In genomic region chr9:133342083-133342406, GRCh38 we compare ENCODE assay signal across 13 cellular contexts. TPM values are rescaled to one million over a fixed set of nuclear protein-coding genes. Genes with fewer than 3 reads are reported as not detected.
DNase-seq lines count a peak whose midpoint lies in the region; TF ChIP-seq lines count a peak whose summit lies in the region.
"Had no signal": no experiment of that assay in that cellular context is flagged by ENCODE, and none has a peak within 500 bp of the region (broad histone marks: within the 10 kb centered on the region; RNA-seq: fewer than 3 reads in every experiment).

No MANE protein-coding gene starts in this region.

- H3K9me2 ChIP-seq in OCI-LY1 (ENCODE audit: low read depth, low read length), result no peaks in the 10 kb centered on the region

- peaks cover 27% of the 10 kb centered on the region for H3K4me1 ChIP-seq in OCI-LY1 (ENCODE audit: insufficient read depth, low read length, severe bottlenecking)
- H3K4me1 ChIP-seq in spleen, result peaks cover 25 to 89% (median 55%) of the 10 kb centered on the region in 6 donors
- peaks cover 14% of the 10 kb centered on the region for H3K4me1 ChIP-seq in SJCRH30

- no peaks in the 10 kb centered on the region for H3K27me3 ChIP-seq in OCI-LY1 (ENCODE audit: insufficient read depth, low read length)
- H3K27me3 ChIP-seq in spleen (replicated peaks in 1 of 7), result no peaks in the 10 kb centered on the region
- H3K27me3 ChIP-seq in SJCRH30, result no peaks in the 10 kb centered on the region
- H3K27me3 ChIP-seq: left lung had no signal

- no peak overlapping the region for H3K27ac ChIP-seq in OCI-LY1 (ENCODE audit: low read depth, low read length, poor library complexity, severe bottlenecking)
- peak overlapping the region; percentile 19 to 86 (median 78) for H3K27ac ChIP-seq in spleen
- H3K27ac ChIP-seq in SJCRH30, result no peak overlapping the region

- no peaks in the 10 kb centered on the region for H3K9me3 Mint-ChIP-seq in activated naive CD4-positive, alpha-beta T cell treated with anti-CD3 and anti-CD28 coated beads, Interleukin-2, amount 10 ng/mL, durations not matched to agents 7 days and 5 days
- no peaks in the 10 kb centered on the region for H3K9me3 Mint-ChIP-seq in activated naive CD4-positive, alpha-beta T cell treated with anti-CD3 and anti-CD28 coated beads for 36 hours

- CTCF ChIA-PET in activated naive CD4-positive, alpha-beta T cell treated with anti-CD3 and anti-CD28 coated beads, Interleukin-2, amount 10 ng/mL, durations not matched to agents 7 days and 5 days (lab: Charles Lee), result interaction anchor here (0.7 to 2.2 kb wide), 6 partner anchors 9 to 144 kb away, joined by 3 to 10 read pairs (median 4); partner anchors contain the start of gene SURF1
- CTCF ChIA-PET in activated naive CD4-positive, alpha-beta T cell treated with anti-CD3 and anti-CD28 coated beads for 36 hours (lab: Charles Lee), result interaction anchor here (0.9 to 1.6 kb wide), 2 partner anchors 10 to 14 kb away, joined by 3 to 5 read pairs; partner anchors contain the start of genes SURF1 and SURF2

- H3K9me3 ChIP-seq in OCI-LY1 (ENCODE audit: low read length) (no peaks in the 10 kb centered on the region), spleen (no peaks in the 10 kb centered on the region), SJCRH30 (replicated peaks) (no peaks in the 10 kb centered on the region)
- H3K9me3 ChIP-seq: left lung had no signal

- H3F3A ChIP-seq in OCI-LY1 (ENCODE audit: insufficient read depth, low read length), result no peaks in the 10 kb centered on the region

- H3K4me3 Mint-ChIP-seq in activated naive CD4-positive, alpha-beta T cell treated with anti-CD3 and anti-CD28 coated beads, Interleukin-2, amount 10 ng/mL, durations not matched to agents 7 days and 5 days, result no peak overlapping the region
- H3K4me3 Mint-ChIP-seq in activated naive CD4-positive, alpha-beta T cell treated with anti-CD3 and anti-CD28 coated beads for 36 hours, result no peak overlapping the region

- H3K79me2 ChIP-seq in OCI-LY1 (ENCODE audit: insufficient read depth, low read length), result no peaks in the 10 kb centered on the region

- H3K36me3 ChIP-seq in OCI-LY1 (ENCODE audit: insufficient read depth, low read length) (peaks cover 75% of the 10 kb centered on the region), spleen (peaks cover 0 to 80% (median 55%) of the 10 kb centered on the region in 6 donors), SJCRH30 (peaks cover 48% of the 10 kb centered on the region)

- no peak for DNase-seq in activated naive CD4-positive, alpha-beta T cell treated with anti-CD3 and anti-CD28 coated beads, Interleukin-2, amount 10 ng/mL, durations not matched to agents 7 days and 5 days
- no peak for DNase-seq in activated naive CD4-positive, alpha-beta T cell treated with anti-CD3 and anti-CD28 coated beads for 36 hours
- DNase-seq in epithelial cell of proximal tubule (ENCODE audit: low read depth), result no peak
- no peak for DNase-seq in spleen
- no peak for DNase-seq in lower leg skin (ENCODE audit: low spot score in 2 of 2)
- DNase-seq in SJCRH30, result no peak
- no peak for DNase-seq in HPDE6-E6E7 (ENCODE audit: extremely low spot score)
- DNase-seq: activated naive CD4-positive, alpha-beta T cell; NCI-H1694 treated with DMSO at 0.1 percent for 48 hours; OCI-M1; trophoblast cell had no signal

- H3K4me2 ChIP-seq in OCI-LY1 (ENCODE audit: low read length), result no peak overlapping the region

- H3K9ac ChIP-seq in OCI-LY1 (ENCODE audit: low read length), result no peak overlapping the region

- H2AFZ ChIP-seq in OCI-LY1 (ENCODE audit: low read length), result no peak overlapping the region

- no peaks in the 10 kb centered on the region for H4K20me1 ChIP-seq in OCI-LY1 (ENCODE audit: insufficient read depth, low read length)

- H3K27ac Mint-ChIP-seq in activated naive CD4-positive, alpha-beta T cell treated with anti-CD3 and anti-CD28 coated beads, Interleukin-2, amount 10 ng/mL, durations not matched to agents 7 days and 5 days, result peak overlapping the region; percentile 55
- H3K27ac Mint-ChIP-seq in activated naive CD4-positive, alpha-beta T cell treated with anti-CD3 and anti-CD28 coated beads for 36 hours, result no peak overlapping the region

- peaks cover 47% of the 10 kb centered on the region for H3K4me1 Mint-ChIP-seq in activated naive CD4-positive, alpha-beta T cell treated with anti-CD3 and anti-CD28 coated beads, Interleukin-2, amount 10 ng/mL, durations not matched to agents 7 days and 5 days
- H3K4me1 Mint-ChIP-seq in activated naive CD4-positive, alpha-beta T cell treated with anti-CD3 and anti-CD28 coated beads for 36 hours (ENCODE audit: low read depth), result peaks cover 28% of the 10 kb centered on the region

- 73 to 89% (median 77%) methylated on average over 10 to 12 of the region's 12 CpGs for WGBS in spleen, 5 donors
- WGBS in lower leg skin, 2 donors, result 65 to 81% methylated on average over 9 of the region's 12 CpGs

- TF ChIP-seq POLR2A in spleen (IDR thresholded peaks at IDR 0.05), result no peak
- TF ChIP-seq POLR2A in lower leg skin (IDR thresholded peaks at IDR 0.05), result no peak

- no peaks in the 10 kb centered on the region for H3K27me3 Mint-ChIP-seq in activated naive CD4-positive, alpha-beta T cell treated with anti-CD3 and anti-CD28 coated beads, Interleukin-2, amount 10 ng/mL, durations not matched to agents 7 days and 5 days
- no peaks in the 10 kb centered on the region for H3K27me3 Mint-ChIP-seq in activated naive CD4-positive, alpha-beta T cell treated with anti-CD3 and anti-CD28 coated beads for 36 hours (ENCODE audit: low read depth)

- intact Hi-C loops in activated naive CD4-positive, alpha-beta T cell treated with anti-CD3 and anti-CD28 coated beads for 36 hours (cut with micrococcal nuclease), result no loop called here
- intact Hi-C loops in spleen (cut with DNase I; ENCODE audit: low total_unique reads), result no loop called here
- intact Hi-C loops in lower leg skin (cut with DNase I; ENCODE audit: low total_unique reads), result no loop called here

- H3K36me3 Mint-ChIP-seq in activated naive CD4-positive, alpha-beta T cell treated with anti-CD3 and anti-CD28 coated beads, Interleukin-2, amount 10 ng/mL, durations not matched to agents 7 days and 5 days, result peaks cover 53% of the 10 kb centered on the region
- peaks cover 34% of the 10 kb centered on the region for H3K36me3 Mint-ChIP-seq in activated naive CD4-positive, alpha-beta T cell treated with anti-CD3 and anti-CD28 coated beads for 36 hours (ENCODE audit: low read depth)

- H3K4me3 ChIP-seq in OCI-LY1 (ENCODE audit: low read depth, low read length, poor library complexity, severe bottlenecking) (no peak overlapping the region), epithelial cell of proximal tubule (ENCODE audit: low read depth, low read length) (no peak overlapping the region), spleen (peak overlapping the region in 1 of 8 donors; percentile 49), lower leg skin (ENCODE audit: low read depth, poor library complexity, severe bottlenecking) (no peak overlapping the region), SJCRH30 (no peak overlapping the region)

- peak; percentile 14; the same call in 1 of the 2 replicates for TF ChIP-seq CTCF in OCI-LY1 (IDR thresholded peaks at IDR 0.05; ENCODE audit: low read length)
- TF ChIP-seq CTCF in epithelial cell of proximal tubule (conservative IDR thresholded peaks at IDR 0.05; ENCODE audit: low read depth, low read length), result peak; percentile 42
- TF ChIP-seq CTCF in spleen (IDR thresholded peaks at IDR 0.05 in 8 of 11, conservative IDR thresholded peaks at IDR 0.05 in 3 of 11), result no peak
- TF ChIP-seq CTCF in lower leg skin (IDR thresholded peaks at IDR 0.05), result no peak

RNA-seq across cellular contexts. Expression of gene MED22, which starts 5.9 kb away (rescaled TPM):
- 10 to 100 TPM; 18.4 to 21.5 TPM for total RNA-seq in activated naive CD4-positive, alpha-beta T cell treated with anti-CD3 and anti-CD28 coated beads for 36 hours
- 18.4 and 30.0 TPM in 2 replicates for total RNA-seq in epithelial cell of proximal tubule
- 10 to 100 TPM; 26.4 to 33.7 (median 30.0) TPM for total RNA-seq in spleen
- 10 to 100 TPM; 13.3 to 23.1 (median 18.8) TPM for polyA plus RNA-seq in spleen
- total RNA-seq in lower leg skin, result 10 to 100 TPM; 12.3 to 31.1 (median 26.9) TPM
- total RNA-seq in SJCRH30 (2014; rRNA removed; shearing (Covaris generic)), result 60.2 and 71.8 TPM in 2 replicates

RNA-seq across cellular contexts. Expression of gene RPL7A, which starts 6.0 kb away (rescaled TPM):
- total RNA-seq in activated naive CD4-positive, alpha-beta T cell treated with anti-CD3 and anti-CD28 coated beads for 36 hours, result 1,000 to 10,000 TPM; 3,985 to 4,111 TPM
- total RNA-seq in epithelial cell of proximal tubule, result 2,685 and 3,393 TPM in 2 replicates
- 1,000 to 10,000 TPM; 1,381 to 1,842 (median 1,641) TPM for total RNA-seq in spleen
- polyA plus RNA-seq in spleen, result 1,000 to 10,000 TPM; 3,611 to 6,342 (median 5,850) TPM
- 1,000 to 10,000 TPM; 2,005 to 2,991 (median 2,631) TPM for total RNA-seq in lower leg skin
- total RNA-seq in SJCRH30 (2014; rRNA removed; shearing (Covaris generic)), result 3,575 and 3,860 TPM in 2 replicates

RNA-seq across cellular contexts. Expression of gene SURF6, which starts 6.1 kb away (rescaled TPM):
- 10 to 100 TPM; 13.6 to 13.8 TPM for total RNA-seq in activated naive CD4-positive, alpha-beta T cell treated with anti-CD3 and anti-CD28 coated beads for 36 hours
- total RNA-seq in epithelial cell of proximal tubule (16.7 and 20.7 TPM in 2 replicates), spleen (10 to 100 TPM; 13.2 to 20.0 (median 17.0) TPM), lower leg skin (10 to 100 TPM; 21.7 to 37.4 (median 27.4) TPM)
- polyA plus RNA-seq in spleen, result 10 to 100 TPM; 13.2 to 28.6 (median 17.4) TPM
- total RNA-seq in SJCRH30 (2014; rRNA removed; shearing (Covaris generic)), result 27.8 and 29.2 TPM in 2 replicates

RNA-seq across cellular contexts. Expression of gene SURF1, which starts 14.2 kb away (rescaled TPM):
- 10 to 100 TPM; 24.9 to 27.8 TPM for total RNA-seq in activated naive CD4-positive, alpha-beta T cell treated with anti-CD3 and anti-CD28 coated beads for 36 hours
- total RNA-seq in epithelial cell of proximal tubule, result 27.3 and 31.3 TPM in 2 replicates
- total RNA-seq in spleen, result 10 to 100 TPM; 31.4 to 37.7 (median 35.6) TPM
- polyA plus RNA-seq in spleen, result 10 to 100 TPM; 72.0 to 75.6 (median 72.5) TPM
- 10 to 100 TPM; 20.1 to 54.3 (median 36.3) TPM for total RNA-seq in lower leg skin
- 19.0 and 19.3 TPM in 2 replicates for total RNA-seq in SJCRH30 (2014; rRNA removed; shearing (Covaris generic))

RNA-seq across cellular contexts. Expression of gene SURF2, which starts 14.3 kb away (rescaled TPM):
- 10 to 100 TPM; 15.0 to 16.2 TPM for total RNA-seq in activated naive CD4-positive, alpha-beta T cell treated with anti-CD3 and anti-CD28 coated beads for 36 hours
- total RNA-seq in epithelial cell of proximal tubule (27.6 and 45.4 TPM in 2 replicates), spleen (10 to 100 TPM in 5 of 7 donors, 1 to 10 TPM in 2; 6.5 to 19.9 (median 12.4) TPM), lower leg skin (10 to 100 TPM; 31.2 to 40.7 (median 35.4) TPM)
- polyA plus RNA-seq in spleen, result 10 to 100 TPM; 31.4 to 32.6 (median 31.5) TPM
- 34.7 and 36.2 TPM in 2 replicates for total RNA-seq in SJCRH30 (2014; rRNA removed; shearing (Covaris generic))

Comparison
In these comparisons a context has a peak if more than half of its experiments do, and no peak if none do; other contexts are left out.
1. H3K27ac ChIP-seq: peak in spleen (8 of 8); none in OCI-LY1 (single experiment) and SJCRH30 (single experiment).
2. CTCF ChIP-seq: peak in OCI-LY1 (single experiment) and epithelial cell of proximal tubule (single experiment); none in spleen (0 of 11) and lower leg skin (0 of 3).